In the genomic region with DNA sequence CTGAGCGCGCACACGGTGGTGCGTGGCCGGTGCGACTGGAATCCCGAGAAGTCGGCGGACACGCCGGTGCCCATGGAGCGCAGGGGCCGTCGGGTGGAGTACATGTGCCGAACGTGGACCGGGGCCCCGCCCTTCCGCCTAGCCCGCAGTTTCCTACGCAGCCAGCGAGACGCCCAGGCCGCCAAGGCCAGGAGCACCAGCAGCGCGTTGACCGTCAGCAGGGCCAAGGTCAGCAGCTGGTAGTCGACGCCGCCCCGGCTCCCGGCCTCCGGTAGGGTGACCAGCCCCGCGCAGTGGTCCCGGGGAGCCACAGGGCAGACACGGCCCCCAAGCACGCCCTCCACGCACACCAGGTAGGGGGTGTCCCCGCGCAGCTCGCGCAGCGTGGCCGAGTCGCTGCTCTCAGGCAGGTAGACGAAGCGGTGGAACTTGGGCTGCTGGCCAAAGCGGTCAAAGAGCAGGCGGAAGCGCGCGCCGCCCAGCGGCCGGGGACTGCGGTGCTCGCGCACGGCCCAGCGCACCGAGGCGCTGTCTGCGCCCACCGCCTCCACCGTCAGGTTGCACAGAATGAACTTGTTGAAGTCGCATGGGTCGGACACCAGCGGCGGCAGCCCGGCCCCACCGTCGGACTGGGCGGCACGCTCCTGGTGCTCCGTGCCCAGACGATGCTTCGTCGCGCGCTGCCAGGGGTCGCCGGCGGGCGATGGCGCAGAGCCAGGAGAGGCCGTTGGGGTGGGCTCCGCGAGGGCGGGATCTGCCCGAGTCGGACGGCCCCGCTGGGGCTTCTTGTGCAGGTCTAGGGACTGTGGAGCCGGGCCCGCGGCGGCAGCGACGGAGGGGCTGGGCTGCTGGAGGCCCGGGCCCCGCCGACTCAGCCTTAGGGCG, we compare ENCODE assay signal across 1 cellular context.
TF ChIP-seq lines count a peak whose summit lies in the region.

No MANE protein-coding gene starts in this region.

TF ChIP-seq in HepG2, 621 proteins besides CTCF, POLR2A, EP300 and RAD21 (continued from another document and continues in another):
- TF ChIP-seq, protein P1, sequence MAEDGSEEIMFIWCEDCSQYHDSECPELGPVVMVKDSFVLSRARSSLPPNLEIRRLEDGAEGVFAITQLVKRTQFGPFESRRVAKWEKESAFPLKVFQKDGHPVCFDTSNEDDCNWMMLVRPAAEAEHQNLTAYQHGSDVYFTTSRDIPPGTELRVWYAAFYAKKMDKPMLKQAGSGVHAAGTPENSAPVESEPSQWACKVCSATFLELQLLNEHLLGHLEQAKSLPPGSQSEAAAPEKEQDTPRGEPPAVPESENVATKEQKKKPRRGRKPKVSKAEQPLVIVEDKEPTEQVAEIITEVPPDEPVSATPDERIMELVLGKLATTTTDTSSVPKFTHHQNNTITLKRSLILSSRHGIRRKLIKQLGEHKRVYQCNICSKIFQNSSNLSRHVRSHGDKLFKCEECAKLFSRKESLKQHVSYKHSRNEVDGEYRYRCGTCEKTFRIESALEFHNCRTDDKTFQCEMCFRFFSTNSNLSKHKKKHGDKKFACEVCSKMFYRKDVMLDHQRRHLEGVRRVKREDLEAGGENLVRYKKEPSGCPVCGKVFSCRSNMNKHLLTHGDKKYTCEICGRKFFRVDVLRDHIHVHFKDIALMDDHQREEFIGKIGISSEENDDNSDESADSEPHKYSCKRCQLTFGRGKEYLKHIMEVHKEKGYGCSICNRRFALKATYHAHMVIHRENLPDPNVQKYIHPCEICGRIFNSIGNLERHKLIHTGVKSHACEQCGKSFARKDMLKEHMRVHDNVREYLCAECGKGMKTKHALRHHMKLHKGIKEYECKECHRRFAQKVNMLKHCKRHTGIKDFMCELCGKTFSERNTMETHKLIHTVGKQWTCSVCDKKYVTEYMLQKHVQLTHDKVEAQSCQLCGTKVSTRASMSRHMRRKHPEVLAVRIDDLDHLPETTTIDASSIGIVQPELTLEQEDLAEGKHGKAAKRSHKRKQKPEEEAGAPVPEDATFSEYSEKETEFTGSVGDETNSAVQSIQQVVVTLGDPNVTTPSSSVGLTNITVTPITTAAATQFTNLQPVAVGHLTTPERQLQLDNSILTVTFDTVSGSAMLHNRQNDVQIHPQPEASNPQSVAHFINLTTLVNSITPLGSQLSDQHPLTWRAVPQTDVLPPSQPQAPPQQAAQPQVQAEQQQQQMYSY (CRISPR knock-in tag; IDR thresholded peaks at IDR 0.05) = no peak; the same call in 1 of the 2 replicates
- TF ChIP-seq ZNF468 (CRISPR knock-in tag; IDR thresholded peaks at IDR 0.05) = 0 out of 2 replicates have a peak, but pooled peaks have one; percentile 20
- peak; percentile 22; the same call in 1 of the 2 replicates for TF ChIP-seq ZNF567 (CRISPR knock-in tag; IDR thresholded peaks at IDR 0.05; ENCODE audit: borderline replicate concordance)
- no peak; the same call in 1 of the 2 replicates for TF ChIP-seq ZNF749 (CRISPR knock-in tag; IDR thresholded peaks at IDR 0.05; ENCODE audit: borderline replicate concordance)
- TF ChIP-seq NRL (CRISPR knock-in tag; IDR thresholded peaks at IDR 0.05; ENCODE audit: borderline replicate concordance) = peak; percentile 96
- TF ChIP-seq, protein P2, sequence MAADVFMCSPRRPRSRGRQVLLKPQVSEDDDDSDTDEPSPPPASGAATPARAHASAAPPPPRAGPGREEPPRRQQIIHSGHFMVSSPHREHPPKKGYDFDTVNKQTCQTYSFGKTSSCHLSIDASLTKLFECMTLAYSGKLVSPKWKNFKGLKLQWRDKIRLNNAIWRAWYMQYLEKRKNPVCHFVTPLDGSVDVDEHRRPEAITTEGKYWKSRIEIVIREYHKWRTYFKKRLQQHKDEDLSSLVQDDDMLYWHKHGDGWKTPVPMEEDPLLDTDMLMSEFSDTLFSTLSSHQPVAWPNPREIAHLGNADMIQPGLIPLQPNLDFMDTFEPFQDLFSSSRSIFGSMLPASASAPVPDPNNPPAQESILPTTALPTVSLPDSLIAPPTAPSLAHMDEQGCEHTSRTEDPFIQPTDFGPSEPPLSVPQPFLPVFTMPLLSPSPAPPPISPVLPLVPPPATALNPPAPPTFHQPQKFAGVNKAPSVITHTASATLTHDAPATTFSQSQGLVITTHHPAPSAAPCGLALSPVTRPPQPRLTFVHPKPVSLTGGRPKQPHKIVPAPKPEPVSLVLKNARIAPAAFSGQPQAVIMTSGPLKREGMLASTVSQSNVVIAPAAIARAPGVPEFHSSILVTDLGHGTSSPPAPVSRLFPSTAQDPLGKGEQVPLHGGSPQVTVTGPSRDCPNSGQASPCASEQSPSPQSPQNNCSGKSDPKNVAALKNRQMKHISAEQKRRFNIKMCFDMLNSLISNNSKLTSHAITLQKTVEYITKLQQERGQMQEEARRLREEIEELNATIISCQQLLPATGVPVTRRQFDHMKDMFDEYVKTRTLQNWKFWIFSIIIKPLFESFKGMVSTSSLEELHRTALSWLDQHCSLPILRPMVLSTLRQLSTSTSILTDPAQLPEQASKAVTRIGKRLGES (CRISPR knock-in tag; IDR thresholded peaks at IDR 0.05; ENCODE audit: borderline replicate concordance) = no peak
- peak; percentile 99 for TF ChIP-seq ZNF343 (CRISPR knock-in tag; IDR thresholded peaks at IDR 0.05)
- TF ChIP-seq NR1H2 (CRISPR knock-in tag; IDR thresholded peaks at IDR 0.05; ENCODE audit: borderline replicate concordance, low read depth) = peak; percentile 96
- TF ChIP-seq ZNF598 (CRISPR knock-in tag; IDR thresholded peaks at IDR 0.05; ENCODE audit: borderline replicate concordance) = peak; percentile 94
- TF ChIP-seq ZSCAN9 (CRISPR knock-in tag; IDR thresholded peaks at IDR 0.05; ENCODE audit: borderline replicate concordance) = no peak
- TF ChIP-seq JUND (CRISPR knock-in tag; IDR thresholded peaks at IDR 0.05) = peak; percentile 86; the same call in 1 of the 2 replicates
- peak; percentile 12; the same call in 1 of the 2 replicates for TF ChIP-seq FOXA3 (CRISPR knock-in tag; IDR thresholded peaks at IDR 0.05)
- TF ChIP-seq, protein P3, sequence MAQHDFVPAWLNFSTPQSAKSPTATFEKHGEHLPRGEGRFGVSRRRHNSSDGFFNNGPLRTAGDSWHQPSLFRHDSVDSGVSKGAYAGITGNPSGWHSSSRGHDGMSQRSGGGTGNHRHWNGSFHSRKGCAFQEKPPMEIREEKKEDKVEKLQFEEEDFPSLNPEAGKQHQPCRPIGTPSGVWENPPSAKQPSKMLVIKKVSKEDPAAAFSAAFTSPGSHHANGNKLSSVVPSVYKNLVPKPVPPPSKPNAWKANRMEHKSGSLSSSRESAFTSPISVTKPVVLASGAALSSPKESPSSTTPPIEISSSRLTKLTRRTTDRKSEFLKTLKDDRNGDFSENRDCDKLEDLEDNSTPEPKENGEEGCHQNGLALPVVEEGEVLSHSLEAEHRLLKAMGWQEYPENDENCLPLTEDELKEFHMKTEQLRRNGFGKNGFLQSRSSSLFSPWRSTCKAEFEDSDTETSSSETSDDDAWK (CRISPR knock-in tag; IDR thresholded peaks at IDR 0.05) = no peak
- TF ChIP-seq, protein P4, sequence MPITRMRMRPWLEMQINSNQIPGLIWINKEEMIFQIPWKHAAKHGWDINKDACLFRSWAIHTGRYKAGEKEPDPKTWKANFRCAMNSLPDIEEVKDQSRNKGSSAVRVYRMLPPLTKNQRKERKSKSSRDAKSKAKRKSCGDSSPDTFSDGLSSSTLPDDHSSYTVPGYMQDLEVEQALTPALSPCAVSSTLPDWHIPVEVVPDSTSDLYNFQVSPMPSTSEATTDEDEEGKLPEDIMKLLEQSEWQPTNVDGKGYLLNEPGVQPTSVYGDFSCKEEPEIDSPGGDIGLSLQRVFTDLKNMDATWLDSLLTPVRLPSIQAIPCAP (CRISPR knock-in tag; IDR thresholded peaks at IDR 0.05; ENCODE audit: low read depth) = no peak
- TF ChIP-seq ZNF704 (CRISPR knock-in tag; IDR thresholded peaks at IDR 0.05; ENCODE audit: borderline replicate concordance) = peak; percentile 92; the same call in 1 of the 2 replicates
- no peak for TF ChIP-seq PAF1 (CRISPR knock-in tag; IDR thresholded peaks at IDR 0.05)
- peak; percentile 83 for TF ChIP-seq PHF8 (CRISPR knock-in tag; IDR thresholded peaks at IDR 0.05)
- TF ChIP-seq, protein P5, sequence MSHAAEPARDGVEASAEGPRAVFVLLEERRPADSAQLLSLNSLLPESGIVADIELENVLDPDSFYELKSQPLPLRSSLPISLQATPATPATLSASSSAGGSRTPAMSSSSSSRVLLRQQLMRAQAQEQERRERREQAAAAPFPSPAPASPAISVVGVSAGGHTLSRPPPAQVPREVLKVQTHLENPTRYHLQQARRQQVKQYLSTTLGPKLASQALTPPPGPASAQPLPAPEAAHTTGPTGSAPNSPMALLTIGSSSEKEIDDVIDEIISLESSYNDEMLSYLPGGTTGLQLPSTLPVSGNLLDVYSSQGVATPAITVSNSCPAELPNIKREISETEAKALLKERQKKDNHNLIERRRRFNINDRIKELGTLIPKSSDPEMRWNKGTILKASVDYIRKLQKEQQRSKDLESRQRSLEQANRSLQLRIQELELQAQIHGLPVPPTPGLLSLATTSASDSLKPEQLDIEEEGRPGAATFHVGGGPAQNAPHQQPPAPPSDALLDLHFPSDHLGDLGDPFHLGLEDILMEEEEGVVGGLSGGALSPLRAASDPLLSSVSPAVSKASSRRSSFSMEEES (CRISPR knock-in tag; IDR thresholded peaks at IDR 0.05) = 0 out of 2 replicates have a peak, but pooled peaks have one; percentile 45
- peak; percentile 98 for TF ChIP-seq MTF2 (CRISPR knock-in tag; IDR thresholded peaks at IDR 0.05; ENCODE audit: borderline replicate concordance)
- peak; percentile 35 for TF ChIP-seq TBP (CRISPR knock-in tag; IDR thresholded peaks at IDR 0.05)
- peak; percentile 70; the same call in 1 of the 2 replicates for TF ChIP-seq HOMEZ (CRISPR knock-in tag; IDR thresholded peaks at IDR 0.05; ENCODE audit: low read depth)
- TF ChIP-seq ZNF841 (CRISPR knock-in tag; IDR thresholded peaks at IDR 0.05; ENCODE audit: borderline replicate concordance) = peak; percentile 92; the same call in 1 of the 2 replicates
- no peak for TF ChIP-seq CREM (IDR thresholded peaks at IDR 0.05)
- no peak for TF ChIP-seq CREM (CRISPR knock-in tag; IDR thresholded peaks at IDR 0.05)
- TF ChIP-seq MTERF4 (CRISPR knock-in tag; IDR thresholded peaks at IDR 0.05) = peak; percentile 93
- no peak for TF ChIP-seq EZH2 (conservative IDR thresholded peaks at IDR 0.05; ENCODE audit: low read depth, low read length)
- TF ChIP-seq, protein P6, sequence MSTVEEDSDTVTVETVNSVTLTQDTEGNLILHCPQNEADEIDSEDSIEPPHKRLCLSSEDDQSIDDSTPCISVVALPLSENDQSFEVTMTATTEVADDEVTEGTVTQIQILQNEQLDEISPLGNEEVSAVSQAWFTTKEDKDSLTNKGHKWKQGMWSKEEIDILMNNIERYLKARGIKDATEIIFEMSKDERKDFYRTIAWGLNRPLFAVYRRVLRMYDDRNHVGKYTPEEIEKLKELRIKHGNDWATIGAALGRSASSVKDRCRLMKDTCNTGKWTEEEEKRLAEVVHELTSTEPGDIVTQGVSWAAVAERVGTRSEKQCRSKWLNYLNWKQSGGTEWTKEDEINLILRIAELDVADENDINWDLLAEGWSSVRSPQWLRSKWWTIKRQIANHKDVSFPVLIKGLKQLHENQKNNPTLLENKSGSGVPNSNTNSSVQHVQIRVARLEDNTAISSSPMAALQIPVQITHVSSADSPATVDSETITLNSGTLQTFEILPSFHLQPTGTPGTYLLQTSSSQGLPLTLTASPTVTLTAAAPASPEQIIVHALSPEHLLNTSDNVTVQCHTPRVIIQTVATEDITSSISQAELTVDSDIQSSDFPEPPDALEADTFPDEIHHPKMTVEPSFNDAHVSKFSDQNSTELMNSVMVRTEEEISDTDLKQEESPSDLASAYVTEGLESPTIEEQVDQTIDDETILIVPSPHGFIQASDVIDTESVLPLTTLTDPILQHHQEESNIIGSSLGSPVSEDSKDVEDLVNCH (CRISPR knock-in tag; IDR thresholded peaks at IDR 0.05) = peak; percentile 89
- no peak for TF ChIP-seq ZNF282 (IDR thresholded peaks at IDR 0.05; ENCODE audit: partially characterized antibody)
- no peak for TF ChIP-seq NFYB (CRISPR knock-in tag; IDR thresholded peaks at IDR 0.05)
- no peak; the same call in 1 of the 2 replicates for TF ChIP-seq ZBTB10 (CRISPR knock-in tag; IDR thresholded peaks at IDR 0.05; ENCODE audit: borderline replicate concordance)
- no peak for TF ChIP-seq ZNF530 (CRISPR knock-in tag; IDR thresholded peaks at IDR 0.05; ENCODE audit: low read depth)
- no peak for TF ChIP-seq ZNF382 (CRISPR knock-in tag; IDR thresholded peaks at IDR 0.05; ENCODE audit: borderline replicate concordance)
